Comparison of ENCODE assay signal across 8 cellular contexts in genomic region chr20:37661536-37661935, GRCh38.
"Had no signal": no experiment of that assay in that cellular context is flagged by ENCODE, and none has a peak within 500 bp of the region (broad histone marks: within the 10 kb centered on the region; RNA-seq: fewer than 3 reads in every experiment).

No MANE protein-coding gene starts in this region.

- H3K4me1 Mint-ChIP-seq: IgD-negative memory B cell had no signal

- FAIRE-seq: H1, H54, HepG2 had no signal

- H3K27ac Mint-ChIP-seq: H9, IgD-negative memory B cell had no signal

- ATAC-seq: HepG2 had no signal

- DNase-seq: GM23248, H9, HCEC 1CT, KBM-7 had no signal

- H3K4me3 Mint-ChIP-seq: H9, IgD-negative memory B cell had no signal
